ENCODE assay signal across 18 cellular contexts in genomic region chr4:82586055-82586454, GRCh38. TPM values are rescaled to one million over a fixed set of nuclear protein-coding genes. Genes with fewer than 3 reads are reported as not detected.
DNase-seq lines count a peak whose midpoint lies in the region; ATAC-seq and TF ChIP-seq lines count a peak whose summit lies in the region.
"Had no signal": no experiment of that assay in that cellular context is flagged by ENCODE, and none has a peak within 500 bp of the region (broad histone marks: within the 10 kb centered on the region; RNA-seq: fewer than 3 reads in every experiment).

No MANE protein-coding gene starts in this region.

- H3K27ac ChIP-seq in endodermal cell (ENCODE audit: low read depth, low read length) (no peak overlapping the region), left lung (no peak overlapping the region)
- H3K27ac ChIP-seq: 22Rv1 had no signal

- intact Hi-C loops in left lung (cut with DNase I): no loop called here

- H3K9me3 Mint-ChIP-seq in endodermal cell (no peaks in the 10 kb centered on the region), progenitor cell of endocrine pancreas (ENCODE audit: low read depth) (no peaks in the 10 kb centered on the region)
- H3K9me3 Mint-ChIP-seq: CD8-positive, alpha-beta T cell had no signal

- H3K36me3 Mint-ChIP-seq in endodermal cell (ENCODE audit: low read depth) (no peaks in the 10 kb centered on the region), progenitor cell of endocrine pancreas (ENCODE audit: insufficient read depth) (no peaks in the 10 kb centered on the region)
- H3K36me3 Mint-ChIP-seq: CD8-positive, alpha-beta T cell had no signal

- peaks cover 31% of the 10 kb centered on the region for H3K4me1 ChIP-seq in endodermal cell (ENCODE audit: control insufficient read depth, insufficient read depth, low read length)
- no peaks in the 10 kb centered on the region for H3K4me1 ChIP-seq in left lung

- H3K4me3 Mint-ChIP-seq in endodermal cell (no peak overlapping the region), progenitor cell of endocrine pancreas (ENCODE audit: low read depth) (no peak overlapping the region)
- H3K4me3 Mint-ChIP-seq: CD8-positive, alpha-beta T cell had no signal

- H3K27me3 Mint-ChIP-seq in endodermal cell (ENCODE audit: insufficient read depth) (peaks cover 2% of the 10 kb centered on the region), progenitor cell of endocrine pancreas (no peaks in the 10 kb centered on the region)

- no peak overlapping the region for H3K27ac Mint-ChIP-seq in endodermal cell
- peak overlapping the region; percentile 75 for H3K27ac Mint-ChIP-seq in progenitor cell of endocrine pancreas
- H3K27ac Mint-ChIP-seq: CD8-positive, alpha-beta T cell had no signal

- no peak overlapping the region for H3K9ac ChIP-seq in endodermal cell (ENCODE audit: extremely low read depth, low read length, poor library complexity, severe bottlenecking)

- TF ChIP-seq CTCF in endodermal cell (conservative IDR thresholded peaks at IDR 0.05): no peak
- no peak for TF ChIP-seq CTCF in progenitor cell of endocrine pancreas (IDR thresholded peaks at IDR 0.05; ENCODE audit: unreplicated experiment)
- no peak for TF ChIP-seq CTCF in left lung (IDR thresholded peaks at IDR 0.05)

- peaks cover 65% of the 10 kb centered on the region for H3K4me1 Mint-ChIP-seq in endodermal cell
- peaks cover 43% of the 10 kb centered on the region for H3K4me1 Mint-ChIP-seq in progenitor cell of endocrine pancreas (ENCODE audit: low read depth)

- no peak for ATAC-seq in left lung
- ATAC-seq: CD8-positive, alpha-beta T cell had no signal

- H3K27me3 ChIP-seq in endodermal cell (ENCODE audit: control insufficient read depth, insufficient read depth, low read length, poor library complexity, severe bottlenecking) (no peaks in the 10 kb centered on the region), left lung (no peaks in the 10 kb centered on the region)

- 60 to 63% methylated on average over 3 to 4 of the region's 4 CpGs for WGBS in endodermal cell (ENCODE audit: insufficient coverage in 1 of 2, insufficient read length in 1 of 2), 2 experiments

- H3K4me3 ChIP-seq in endodermal cell (ENCODE audit: low read length): no peak overlapping the region
- no peak overlapping the region for H3K4me3 ChIP-seq in left lung

- H3K9me3 ChIP-seq in endodermal cell (ENCODE audit: control insufficient read depth, low read length) (no peaks in the 10 kb centered on the region), left lung (no peaks in the 10 kb centered on the region)

- DNase-seq in DMS 273 (lab: John Stamatoyannopoulos, UW; ENCODE audit: unreplicated experiment): peak; percentile 14
- DNase-seq in DMS 273 treated with DMSO at 0.1 percent for 48 hours (lab: John Stamatoyannopoulos, UW): no peak
- DNase-seq in NCI-H82 (lab: John Stamatoyannopoulos, UW): peak; percentile 6
- no peak for DNase-seq in NCI-H82 treated with DMSO at 0.1 percent for 48 hours (lab: John Stamatoyannopoulos, UW; ENCODE audit: unreplicated experiment)
- peak; percentile 75 for DNase-seq in endodermal cell
- DNase-seq in progenitor cell of endocrine pancreas (ENCODE audit: low spot score, unreplicated experiment): no peak
- no peak for DNase-seq in left lung
- no peak for DNase-seq in COLO829 (ENCODE audit: low spot score)
- DNase-seq: CD8-positive, alpha-beta T cell; GOT3; KBM-7; MV-4-11; NCI-H1694; NCI-H2171 treated with DMSO at 0.1 percent for 48 hours; NCI-H524; RPMI8226; SIG-M5 had no signal

- no peaks in the 10 kb centered on the region for H3K36me3 ChIP-seq in endodermal cell (ENCODE audit: control insufficient read depth, insufficient read depth, low read length)
- no peaks in the 10 kb centered on the region for H3K36me3 ChIP-seq in left lung

RNA-seq across cellular contexts. Expression of gene TMEM150C, which starts 24.3 kb away (rescaled TPM):
- 10 to 100 TPM; 29.3 to 32.8 TPM for total RNA-seq in endodermal cell
- polyA plus RNA-seq in endodermal cell (2013, experiment 1 of 2): 18.1 TPM
- 18.1 TPM for polyA plus RNA-seq in endodermal cell (2013, experiment 2 of 2)
- total RNA-seq in progenitor cell of endocrine pancreas: 7.3 and 8.6 TPM in 2 replicates
- 1 to 10 TPM; 4.3 to 5.1 TPM for total RNA-seq in left lung
- total RNA-seq: CD8-positive, alpha-beta T cell had no signal

Comparison
In these comparisons a context has a peak if more than half of its experiments do, and no peak if none do; other contexts are left out.
1. DNase-seq: peak in DMS 273 (single experiment), NCI-H82 (single experiment) and endodermal cell (single experiment); none in DMS 273 treated with DMSO at 0.1 percent for 48 hours (single experiment), NCI-H82 treated with DMSO at 0.1 percent for 48 hours (single experiment), progenitor cell of endocrine pancreas (single experiment), left lung (0 of 2) and COLO829 (single experiment).